In the genomic region with DNA sequence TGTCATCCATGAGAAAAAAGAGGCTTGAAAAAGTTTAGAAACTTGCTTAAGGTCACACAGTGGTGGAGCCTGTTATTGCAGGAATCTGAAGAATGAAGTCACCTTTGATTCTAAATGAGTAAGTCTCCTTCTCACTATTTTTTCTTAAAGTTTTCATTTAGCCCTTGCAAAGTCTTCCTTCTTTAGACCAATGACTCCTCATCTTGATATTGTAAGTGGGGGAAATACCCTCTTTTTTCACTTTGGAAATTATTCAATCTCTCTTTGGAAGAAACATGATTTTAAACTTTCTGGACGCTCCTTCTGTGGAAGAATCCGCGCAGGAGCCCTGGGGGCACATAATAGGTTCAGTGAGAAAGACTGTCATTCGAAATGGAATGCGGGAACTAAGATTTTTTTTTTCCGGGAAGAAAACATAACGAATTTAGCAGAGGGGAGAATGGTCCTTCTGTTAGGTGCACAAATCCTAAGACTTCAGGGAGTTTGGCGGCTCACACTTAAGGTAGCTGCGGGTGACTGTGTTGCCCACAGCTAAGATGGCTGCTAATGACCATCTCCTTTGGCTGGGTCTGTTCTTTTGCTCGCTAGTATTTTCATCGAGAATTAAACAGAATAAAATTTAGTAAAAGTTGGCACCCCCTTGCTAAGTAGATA, we compare ENCODE assay signal across 8 cellular contexts. TPM values are rescaled to one million over a fixed set of nuclear protein-coding genes. Genes with fewer than 3 reads are reported as not detected.
A peak's percentile ranks its signal among the peaks of the same experiment; 100 is the strongest.
DNase-seq lines count a peak whose midpoint lies in the region; ATAC-seq and TF ChIP-seq lines count a peak whose summit lies in the region.

No MANE protein-coding gene starts in this region.

- H3K27me3 Mint-ChIP-seq in central memory CD8-positive, alpha-beta T cell: no peaks in the 10 kb centered on the region

- H3K4me3 ChIP-seq in SU-DHL-6 (ENCODE audit: insufficient read depth, low read length, poor library complexity, severe bottlenecking): peak overlapping the region; percentile 66

- H3K36me3 ChIP-seq in SU-DHL-6 (ENCODE audit: low read length): 0 out of 2 replicates have a peak, but pooled peaks cover 6% of the 10 kb centered on the region

- H3K36me3 Mint-ChIP-seq in central memory CD8-positive, alpha-beta T cell (ENCODE audit: insufficient read depth): peaks cover 8% of the 10 kb centered on the region

- no peaks in the 10 kb centered on the region for H3K9me3 Mint-ChIP-seq in central memory CD8-positive, alpha-beta T cell

- no peaks in the 10 kb centered on the region for H3K27me3 ChIP-seq in SU-DHL-6 (ENCODE audit: low read length)

- H3K9ac ChIP-seq in SU-DHL-6 (ENCODE audit: low read length): peak overlapping the region; percentile 81

- peak overlapping the region; percentile 89 for H3K4me3 Mint-ChIP-seq in central memory CD8-positive, alpha-beta T cell

- H3K27ac ChIP-seq in SU-DHL-6 (ENCODE audit: low read depth, low read length): peak overlapping the region; percentile 72

- intact Hi-C loops in left colon (cut with DNase I, micrococcal nuclease): no loop called here

- H3K9me3 ChIP-seq in SU-DHL-6 (ENCODE audit: insufficient read depth, low read length): no peaks in the 10 kb centered on the region

- H3F3A ChIP-seq in SU-DHL-6 (ENCODE audit: insufficient read depth): no peaks in the 10 kb centered on the region

- H2AFZ ChIP-seq in SU-DHL-6 (ENCODE audit: low read depth, low read length, severe bottlenecking): peak overlapping the region; percentile 99

- H3K4me2 ChIP-seq in SU-DHL-6 (ENCODE audit: low read depth, low read length, poor library complexity, severe bottlenecking): peak overlapping the region; percentile 93

- H3K79me2 ChIP-seq in SU-DHL-6 (ENCODE audit: insufficient read depth, low read length): peaks cover 44% of the 10 kb centered on the region

- no peaks in the 10 kb centered on the region; the same call in 1 of the 2 replicates for H4K20me1 ChIP-seq in SU-DHL-6 (ENCODE audit: low read depth, low read length)

- no peak for TF ChIP-seq CTCF in SU-DHL-6 (IDR thresholded peaks at IDR 0.05; ENCODE audit: insufficient read depth, low read length, poor library complexity, severe bottlenecking)

- peak overlapping the region; percentile 84 for H3K27ac Mint-ChIP-seq in central memory CD8-positive, alpha-beta T cell (ENCODE audit: low read depth)

- peaks cover 23% of the 10 kb centered on the region for H3K4me1 Mint-ChIP-seq in central memory CD8-positive, alpha-beta T cell

- DNase-seq in DMS153 (lab: John Stamatoyannopoulos, UW) (peak; percentile 23), DMS153 treated with DMSO at 0.1 percent for 48 hours (lab: John Stamatoyannopoulos, UW; ENCODE audit: unreplicated experiment) (no peak), HPDE6-E6E7 (ENCODE audit: extremely low spot score) (peak; percentile 16), left colon (peak; percentile 50 to 56)
- peak in 1 of 2 donors; percentile 16 for DNase-seq in central memory CD8-positive, alpha-beta T cell (ENCODE audit: low spot score in 2 of 2)
- peak; percentile 23 for DNase-seq in stimulated activated CD8-positive, alpha-beta memory T cell treated with anti-CD3 and anti-CD28 coated beads, Interleukin-12 subunit alpha, Interleukin-12 subunit beta, amount 100 ng/mL, for 24 hours (ENCODE audit: extremely low read depth)

- ATAC-seq in GM21390 (IDR thresholded peaks at IDR 0.05; ENCODE audit: unreplicated experiment) (peak; percentile 59), left colon (peak; percentile 64)
- ATAC-seq in central memory CD8-positive, alpha-beta T cell (replicated peaks; ENCODE audit: extremely low read depth, poor library complexity, severe bottlenecking): peak; percentile 63

- no peaks in the 10 kb centered on the region for H3K9me2 ChIP-seq in SU-DHL-6 (replicated peaks; ENCODE audit: insufficient read depth, low read length)

RNA-seq across cellular contexts. Expression of gene SLMAP, which starts 0.6 kb away (rescaled TPM):
- 100 to 1,000 TPM in 1 of 2 donors, 10 to 100 TPM in 1; 75.7 to 114 TPM for total RNA-seq in left colon
